1 cellular context compared by ENCODE assay signal in genomic region chr2:10278029-10278762, GRCh38.
TF ChIP-seq lines count a peak whose summit lies in the region.

No MANE protein-coding gene starts in this region.

TF ChIP-seq in HepG2, 621 proteins besides CTCF, POLR2A, EP300 and RAD21 (continued from another document and continues in another):
- TF ChIP-seq E2F5 (CRISPR knock-in tag; conservative IDR thresholded peaks at IDR 0.05) (no peak), HBP1 (CRISPR knock-in tag; IDR thresholded peaks at IDR 0.05; ENCODE audit: low read depth) (peak; percentile 61; the same call in 1 of the 2 replicates), ZNF792 (CRISPR knock-in tag; IDR thresholded peaks at IDR 0.05) (no peak), FOXP4 (CRISPR knock-in tag; IDR thresholded peaks at IDR 0.05) (peak; percentile 34), TBX2 (CRISPR knock-in tag; IDR thresholded peaks at IDR 0.05; ENCODE audit: borderline replicate concordance) (peak; percentile 68), PBX2 (CRISPR knock-in tag; IDR thresholded peaks at IDR 0.05) (0 out of 2 replicates have a peak, but pooled peaks have one; percentile 6), DNMT3B (CRISPR knock-in tag; conservative IDR thresholded peaks at IDR 0.05) (peak; percentile 81; the same call in 1 of the 2 replicates), ETV5 (CRISPR knock-in tag; IDR thresholded peaks at IDR 0.05; ENCODE audit: borderline replicate concordance) (peak; percentile 74; the same call in 1 of the 2 replicates), ZNF354B (CRISPR knock-in tag; IDR thresholded peaks at IDR 0.05) (peak; percentile 97; the same call in 1 of the 2 replicates), MED1 (CRISPR knock-in tag; IDR thresholded peaks at IDR 0.05) (peak; percentile 72), CEBPZ (IDR thresholded peaks at IDR 0.05; ENCODE audit: low read length) (no peak), SALL1 (CRISPR knock-in tag; IDR thresholded peaks at IDR 0.05) (peak; percentile 80), PLRG1 (conservative IDR thresholded peaks at IDR 0.05) (no peak), ZBTB21 (CRISPR knock-in tag; IDR thresholded peaks at IDR 0.05) (no peak), MAFK (conservative IDR thresholded peaks at IDR 0.05 in 1 of 2, IDR thresholded peaks at IDR 0.05 in 1 of 2; ENCODE audit: low read length in 2 of 2) (no peak), ZNF251 (CRISPR knock-in tag; IDR thresholded peaks at IDR 0.05) (0 out of 2 replicates have a peak, but pooled peaks have one; percentile 33), ISL2 (CRISPR knock-in tag; IDR thresholded peaks at IDR 0.05) (peak; percentile 43), ZC3H13 (CRISPR knock-in tag; IDR thresholded peaks at IDR 0.05) (0 out of 2 replicates have a peak, but pooled peaks have one; percentile 21), ZNF749 (CRISPR knock-in tag; IDR thresholded peaks at IDR 0.05; ENCODE audit: borderline replicate concordance) (no peak), ZNF878 (CRISPR knock-in tag; IDR thresholded peaks at IDR 0.05) (peak; percentile 92), MXD4 (CRISPR knock-in tag; IDR thresholded peaks at IDR 0.05) (no peak; the same call in 1 of the 2 replicates), ZBED4 (CRISPR knock-in tag; IDR thresholded peaks at IDR 0.05; ENCODE audit: borderline replicate concordance) (no peak), NFE2L1 (CRISPR knock-in tag; IDR thresholded peaks at IDR 0.05; ENCODE audit: borderline replicate concordance) (no peak), PAF1 (CRISPR knock-in tag; IDR thresholded peaks at IDR 0.05) (no peak), ZNF788 (CRISPR knock-in tag; IDR thresholded peaks at IDR 0.05; ENCODE audit: borderline replicate concordance) (no peak), KMT2B (CRISPR knock-in tag; IDR thresholded peaks at IDR 0.05) (no peak; the same call in 1 of the 2 replicates), ZNF317 (CRISPR knock-in tag; IDR thresholded peaks at IDR 0.05) (peak; percentile 76; the same call in 1 of the 2 replicates), ZNF777 (CRISPR knock-in tag; IDR thresholded peaks at IDR 0.05) (peak; percentile 0; the same call in 1 of the 2 replicates)
- TF ChIP-seq, protein P1, sequence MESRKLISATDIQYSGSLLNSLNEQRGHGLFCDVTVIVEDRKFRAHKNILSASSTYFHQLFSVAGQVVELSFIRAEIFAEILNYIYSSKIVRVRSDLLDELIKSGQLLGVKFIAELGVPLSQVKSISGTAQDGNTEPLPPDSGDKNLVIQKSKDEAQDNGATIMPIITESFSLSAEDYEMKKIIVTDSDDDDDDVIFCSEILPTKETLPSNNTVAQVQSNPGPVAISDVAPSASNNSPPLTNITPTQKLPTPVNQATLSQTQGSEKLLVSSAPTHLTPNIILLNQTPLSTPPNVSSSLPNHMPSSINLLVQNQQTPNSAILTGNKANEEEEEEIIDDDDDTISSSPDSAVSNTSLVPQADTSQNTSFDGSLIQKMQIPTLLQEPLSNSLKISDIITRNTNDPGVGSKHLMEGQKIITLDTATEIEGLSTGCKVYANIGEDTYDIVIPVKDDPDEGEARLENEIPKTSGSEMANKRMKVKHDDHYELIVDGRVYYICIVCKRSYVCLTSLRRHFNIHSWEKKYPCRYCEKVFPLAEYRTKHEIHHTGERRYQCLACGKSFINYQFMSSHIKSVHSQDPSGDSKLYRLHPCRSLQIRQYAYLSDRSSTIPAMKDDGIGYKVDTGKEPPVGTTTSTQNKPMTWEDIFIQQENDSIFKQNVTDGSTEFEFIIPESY (CRISPR knock-in tag; IDR thresholded peaks at IDR 0.05): 0 out of 2 replicates have a peak, but pooled peaks have one; percentile 20
- TF ChIP-seq, protein P2, sequence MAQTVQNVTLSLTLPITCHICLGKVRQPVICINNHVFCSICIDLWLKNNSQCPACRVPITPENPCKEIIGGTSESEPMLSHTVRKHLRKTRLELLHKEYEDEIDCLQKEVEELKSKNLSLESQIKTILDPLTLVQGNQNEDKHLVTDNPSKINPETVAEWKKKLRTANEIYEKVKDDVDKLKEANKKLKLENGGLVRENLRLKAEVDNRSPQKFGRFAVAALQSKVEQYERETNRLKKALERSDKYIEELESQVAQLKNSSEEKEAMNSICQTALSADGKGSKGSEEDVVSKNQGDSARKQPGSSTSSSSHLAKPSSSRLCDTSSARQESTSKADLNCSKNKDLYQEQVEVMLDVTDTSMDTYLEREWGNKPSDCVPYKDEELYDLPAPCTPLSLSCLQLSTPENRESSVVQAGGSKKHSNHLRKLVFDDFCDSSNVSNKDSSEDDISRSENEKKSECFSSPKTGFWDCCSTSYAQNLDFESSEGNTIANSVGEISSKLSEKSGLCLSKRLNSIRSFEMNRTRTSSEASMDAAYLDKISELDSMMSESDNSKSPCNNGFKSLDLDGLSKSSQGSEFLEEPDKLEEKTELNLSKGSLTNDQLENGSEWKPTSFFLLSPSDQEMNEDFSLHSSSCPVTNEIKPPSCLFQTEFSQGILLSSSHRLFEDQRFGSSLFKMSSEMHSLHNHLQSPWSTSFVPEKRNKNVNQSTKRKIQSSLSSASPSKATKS (CRISPR knock-in tag; IDR thresholded peaks at IDR 0.05): no peak
- TF ChIP-seq, protein P3, sequence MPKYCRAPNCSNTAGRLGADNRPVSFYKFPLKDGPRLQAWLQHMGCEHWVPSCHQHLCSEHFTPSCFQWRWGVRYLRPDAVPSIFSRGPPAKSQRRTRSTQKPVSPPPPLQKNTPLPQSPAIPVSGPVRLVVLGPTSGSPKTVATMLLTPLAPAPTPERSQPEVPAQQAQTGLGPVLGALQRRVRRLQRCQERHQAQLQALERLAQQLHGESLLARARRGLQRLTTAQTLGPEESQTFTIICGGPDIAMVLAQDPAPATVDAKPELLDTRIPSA (CRISPR knock-in tag; IDR thresholded peaks at IDR 0.05; ENCODE audit: borderline replicate concordance): no peak
